10 cellular contexts compared by ENCODE assay signal in the genomic region with DNA sequence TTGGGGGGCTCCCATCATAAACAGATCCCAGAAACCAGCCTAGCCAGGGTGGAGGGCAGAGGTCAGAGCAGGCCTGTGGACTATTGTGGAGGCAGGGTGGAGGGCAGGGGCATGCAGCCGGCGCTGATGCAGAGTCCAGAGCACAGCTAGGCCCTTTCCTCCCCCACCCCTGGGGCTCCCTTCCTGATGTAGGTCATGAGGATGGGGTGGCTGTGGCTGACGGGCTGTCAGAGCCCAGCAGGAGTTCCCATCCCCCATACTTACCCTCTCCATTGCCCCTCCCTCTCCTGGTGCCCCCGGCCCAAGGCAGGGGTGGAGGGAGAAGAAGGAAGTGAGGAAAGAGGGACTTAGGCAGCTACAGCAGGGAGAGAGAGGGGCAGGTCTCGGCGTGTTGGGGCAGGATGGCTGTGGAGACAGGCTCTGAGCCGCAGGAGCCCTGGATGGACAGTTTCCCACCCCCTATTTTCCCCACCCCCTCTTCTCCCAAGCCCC. TPM values are rescaled to one million over a fixed set of nuclear protein-coding genes. Genes with fewer than 3 reads are reported as not detected.
DNase-seq lines count a peak whose midpoint lies in the region; ATAC-seq and TF ChIP-seq lines count a peak whose summit lies in the region.
"Had no signal": no experiment of that assay in that cellular context is flagged by ENCODE, and none has a peak within 500 bp of the region (broad histone marks: within the 10 kb centered on the region; RNA-seq: fewer than 3 reads in every experiment).

No MANE protein-coding gene starts in this region.

- no peak for TF ChIP-seq CTCF in CD4-positive, alpha-beta T cell (IDR thresholded peaks at IDR 0.05)
- TF ChIP-seq CTCF in mesothelial cell of epicardium (IDR thresholded peaks at IDR 0.05; ENCODE audit: unreplicated experiment): no peak

- peak overlapping the region; percentile 75 for H3K4me3 Mint-ChIP-seq in CD4-positive, alpha-beta T cell
- H3K4me3 Mint-ChIP-seq in activated naive CD8-positive, alpha-beta T cell treated with anti-CD3 and anti-CD28 coated beads, Interleukin-2, amount 50 U/mL, for 24 hours: peak overlapping the region; percentile 64
- peak overlapping the region; percentile 89 for H3K4me3 Mint-ChIP-seq in mesothelial cell of epicardium

- in situ Hi-C loops in KBM-7 (cut with MboI; ENCODE audit: low pct_unique_long_range_greater_than_20kb, low sequenced_read_pairs): loop anchor here (10.0 kb wide), 1 partner anchor 55 kb away; no protein-coding TSS in a partner anchor

- DNase-seq in CD4-positive, alpha-beta T cell: no peak
- DNase-seq in KBM-7: peak; percentile 81
- no peak for DNase-seq in activated naive CD8-positive, alpha-beta T cell treated with anti-CD3 and anti-CD28 coated beads, Interleukin-2, amount 50 U/mL, for 24 hours
- no peak for DNase-seq in mesothelial cell of epicardium (ENCODE audit: low spot score in 2 of 2, unreplicated experiment in 2 of 2)
- DNase-seq in AG08396 (ENCODE audit: low spot score): no peak
- DNase-seq in T-helper 9 cell: no peak
- DNase-seq in NCI-H774 (lab: John Stamatoyannopoulos, UW): no peak
- no peak for DNase-seq in NCI-H2227 treated with DMSO at 0.1 percent for 48 hours (lab: John Stamatoyannopoulos, UW)
- DNase-seq: activated CD4-positive, alpha-beta T cell treated with anti-CD3 and anti-CD28 coated beads, Interleukin-2, amount 50 U/mL, for 1 hour; NCI-H187 had no signal

- no peaks in the 10 kb centered on the region for H3K9me3 ChIP-seq in CD4-positive, alpha-beta T cell (ENCODE audit: control insufficient read depth, low read length)

- POLR2A ChIA-PET in CD4-positive, alpha-beta T cell (lab: Charles Lee): no interaction called here

- H3K27me3 ChIP-seq in CD4-positive, alpha-beta T cell (ENCODE audit: control insufficient read depth, insufficient read depth, low read length): no peaks in the 10 kb centered on the region

- no peaks in the 10 kb centered on the region for H3K27me3 Mint-ChIP-seq in CD4-positive, alpha-beta T cell
- no peaks in the 10 kb centered on the region for H3K27me3 Mint-ChIP-seq in activated naive CD8-positive, alpha-beta T cell treated with anti-CD3 and anti-CD28 coated beads, Interleukin-2, amount 50 U/mL, for 24 hours
- H3K27me3 Mint-ChIP-seq in mesothelial cell of epicardium (ENCODE audit: low read depth): no peaks in the 10 kb centered on the region

- ATAC-seq in CD4-positive, alpha-beta T cell (ENCODE audit: poor library complexity): no peak
- ATAC-seq in activated naive CD8-positive, alpha-beta T cell treated with anti-CD3 and anti-CD28 coated beads, Interleukin-2, amount 50 U/mL, for 24 hours: no peak

- peaks cover 23% of the 10 kb centered on the region for H3K36me3 Mint-ChIP-seq in CD4-positive, alpha-beta T cell (ENCODE audit: low read depth)
- no peaks in the 10 kb centered on the region for H3K36me3 Mint-ChIP-seq in activated naive CD8-positive, alpha-beta T cell treated with anti-CD3 and anti-CD28 coated beads, Interleukin-2, amount 50 U/mL, for 24 hours (ENCODE audit: low read depth)
- H3K36me3 Mint-ChIP-seq in mesothelial cell of epicardium: no peaks in the 10 kb centered on the region

- H3K4me1 Mint-ChIP-seq in CD4-positive, alpha-beta T cell (ENCODE audit: low read depth): peaks cover 46% of the 10 kb centered on the region
- peaks cover 32% of the 10 kb centered on the region for H3K4me1 Mint-ChIP-seq in activated naive CD8-positive, alpha-beta T cell treated with anti-CD3 and anti-CD28 coated beads, Interleukin-2, amount 50 U/mL, for 24 hours
- peaks cover 57% of the 10 kb centered on the region for H3K4me1 Mint-ChIP-seq in mesothelial cell of epicardium

- intact Hi-C loops in CD4-positive, alpha-beta T cell (cut with DNase I, micrococcal nuclease): no loop called here

- H3K9me3 Mint-ChIP-seq in CD4-positive, alpha-beta T cell: no peaks in the 10 kb centered on the region
- no peaks in the 10 kb centered on the region for H3K9me3 Mint-ChIP-seq in activated naive CD8-positive, alpha-beta T cell treated with anti-CD3 and anti-CD28 coated beads, Interleukin-2, amount 50 U/mL, for 24 hours
- H3K9me3 Mint-ChIP-seq in mesothelial cell of epicardium: no peaks in the 10 kb centered on the region

- CTCF ChIA-PET in CD4-positive, alpha-beta T cell (lab: Charles Lee): interaction anchor here (2.7 kb wide), 1 partner anchor 9 kb away, joined by 10 read pairs; no protein-coding TSS in a partner anchor

- no peak overlapping the region for H3K27ac ChIP-seq in CD4-positive, alpha-beta T cell (ENCODE audit: low read depth, low read length)

- peak overlapping the region; percentile 65 for H3K27ac Mint-ChIP-seq in CD4-positive, alpha-beta T cell
- no peak overlapping the region for H3K27ac Mint-ChIP-seq in activated naive CD8-positive, alpha-beta T cell treated with anti-CD3 and anti-CD28 coated beads, Interleukin-2, amount 50 U/mL, for 24 hours
- H3K27ac Mint-ChIP-seq in mesothelial cell of epicardium: no peak overlapping the region

RNA-seq across cellular contexts. Expression of gene ZNF385A, which starts 5.7 kb away (rescaled TPM):
- total RNA-seq in CD4-positive, alpha-beta T cell: 1 to 10 TPM; 3.8 to 4.7 TPM
- 30.5 to 35.4 TPM (median 34.2 TPM) in 3 replicates for total RNA-seq in mesothelial cell of epicardium

RNA-seq across cellular contexts. Expression of gene GPR84, which starts 25.9 kb away (rescaled TPM):
- under 1 TPM; 0.27 to 0.53 TPM for total RNA-seq in CD4-positive, alpha-beta T cell
- 0.18 to 0.32 TPM (median 0.24 TPM) in 3 replicates for total RNA-seq in mesothelial cell of epicardium

RNA-seq across cellular contexts. Expression of gene ITGA5, which starts 28.8 kb away (rescaled TPM):
- 100 to 1,000 TPM; 143 to 159 TPM for total RNA-seq in CD4-positive, alpha-beta T cell
- total RNA-seq in mesothelial cell of epicardium: 60.7 to 71.9 TPM (median 65.3 TPM) in 3 replicates
